ENCODE assay signal across 16 cellular contexts in the genomic region with DNA sequence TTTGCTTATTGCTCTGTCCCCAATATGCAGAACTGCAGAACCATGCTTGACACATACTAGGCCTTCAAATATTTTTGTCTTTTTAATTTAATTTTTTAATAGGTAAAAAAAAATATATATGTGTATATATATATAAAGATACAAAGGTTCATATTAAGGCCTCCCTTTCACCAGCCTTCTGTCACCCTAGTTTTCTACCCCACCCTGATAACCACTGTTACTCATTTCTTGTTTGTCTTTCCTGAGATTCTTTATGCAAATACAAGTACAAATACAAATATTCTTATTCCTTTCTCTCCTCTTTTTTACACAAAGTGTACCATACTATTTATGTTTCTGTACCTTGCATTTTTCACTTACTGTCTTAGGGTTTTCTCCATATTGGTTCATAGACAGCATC. TPM values are rescaled to one million over a fixed set of nuclear protein-coding genes. Genes with fewer than 3 reads are reported as not detected.
A peak's percentile ranks its signal among the peaks of the same experiment; 100 is the strongest.
DNase-seq lines count a peak whose midpoint lies in the region; ATAC-seq and TF ChIP-seq lines count a peak whose summit lies in the region.
"Had no signal": no experiment of that assay in that cellular context is flagged by ENCODE, and none has a peak within 500 bp of the region (broad histone marks: within the 10 kb centered on the region; RNA-seq: fewer than 3 reads in every experiment).

No MANE protein-coding gene starts in this region.

- no peak overlapping the region for H3K4me3 Mint-ChIP-seq in activated T-cell treated with anti-CD3 and anti-CD28 coated beads, Interleukin-2, amount 50 U/mL, for 72 hours
- H3K4me3 Mint-ChIP-seq in activated T-cell treated with anti-CD3 and anti-CD28 coated beads, Interleukin-2, amount 50 U/mL, for 24 hours = no peak overlapping the region
- H3K4me3 Mint-ChIP-seq in central memory CD8-positive, alpha-beta T cell = no peak overlapping the region
- peak overlapping the region; percentile 72 for H3K4me3 Mint-ChIP-seq in natural killer cell
- peak overlapping the region; percentile 4 for H3K4me3 Mint-ChIP-seq in type B pancreatic cell
- no peak overlapping the region for H3K4me3 Mint-ChIP-seq in MCF 10A (ENCODE audit: unreplicated experiment)

- DNase-seq in activated T-cell treated with anti-CD3 and anti-CD28 coated beads, Interleukin-2, amount 50 U/mL, for 72 hours = no peak
- no peak for DNase-seq in activated T-cell treated with anti-CD3 and anti-CD28 coated beads, Interleukin-2, amount 50 U/mL, for 24 hours
- no peak for DNase-seq in central memory CD8-positive, alpha-beta T cell (ENCODE audit: low spot score in 2 of 2)
- DNase-seq in natural killer cell (no peak), type B pancreatic cell (ENCODE audit: extremely low spot score, unreplicated experiment) (no peak), MCF 10A (ENCODE audit: unreplicated experiment) (no peak), hippocampal formation (lab: John Stamatoyannopoulos, UW) (no peak)
- DNase-seq: DMS53, NCI-H1417, NCI-H187, NCI-H2107, NCI-H510A, NCI-H774, SHP77 had no signal

- H3K9me3 Mint-ChIP-seq in activated T-cell treated with anti-CD3 and anti-CD28 coated beads, Interleukin-2, amount 50 U/mL, for 72 hours = no peaks in the 10 kb centered on the region
- no peaks in the 10 kb centered on the region for H3K9me3 Mint-ChIP-seq in activated T-cell treated with anti-CD3 and anti-CD28 coated beads, Interleukin-2, amount 50 U/mL, for 24 hours
- H3K9me3 Mint-ChIP-seq in central memory CD8-positive, alpha-beta T cell = no peaks in the 10 kb centered on the region
- no peaks in the 10 kb centered on the region for H3K9me3 Mint-ChIP-seq in natural killer cell
- H3K9me3 Mint-ChIP-seq in type B pancreatic cell = peaks cover 11% of the 10 kb centered on the region
- no peaks in the 10 kb centered on the region for H3K9me3 Mint-ChIP-seq in MCF 10A (ENCODE audit: unreplicated experiment)

- H3K27ac Mint-ChIP-seq in activated T-cell treated with anti-CD3 and anti-CD28 coated beads, Interleukin-2, amount 50 U/mL, for 72 hours = peak overlapping the region; percentile 55
- H3K27ac Mint-ChIP-seq in activated T-cell treated with anti-CD3 and anti-CD28 coated beads, Interleukin-2, amount 50 U/mL, for 24 hours = no peak overlapping the region
- peak overlapping the region; percentile 7 for H3K27ac Mint-ChIP-seq in central memory CD8-positive, alpha-beta T cell (ENCODE audit: low read depth)
- H3K27ac Mint-ChIP-seq in natural killer cell (peak overlapping the region; percentile 78 to 81), type B pancreatic cell (peak overlapping the region; percentile 22), MCF 10A (ENCODE audit: low read depth, unreplicated experiment) (no peak overlapping the region)

- CTCF ChIA-PET in MCF 10A (lab: Yijun Ruan, JAX) = interaction anchor here (0.6 to 1.2 kb wide), 2 partner anchors 10 to 25 kb away, joined by 3 to 4 read pairs; no protein-coding TSS in a partner anchor

- intact Hi-C loops in natural killer cell (cut with micrococcal nuclease) = loop anchor here (5.0 kb wide), 1 partner anchor 36 kb away; no protein-coding TSS in a partner anchor
- intact Hi-C loops in MCF 10A (cut with micrococcal nuclease) = no loop called here

- H3K27me3 Mint-ChIP-seq in activated T-cell treated with anti-CD3 and anti-CD28 coated beads, Interleukin-2, amount 50 U/mL, for 72 hours (ENCODE audit: low read depth) = no peaks in the 10 kb centered on the region
- H3K27me3 Mint-ChIP-seq in activated T-cell treated with anti-CD3 and anti-CD28 coated beads, Interleukin-2, amount 50 U/mL, for 24 hours = no peaks in the 10 kb centered on the region
- H3K27me3 Mint-ChIP-seq in central memory CD8-positive, alpha-beta T cell = no peaks in the 10 kb centered on the region
- H3K27me3 Mint-ChIP-seq in natural killer cell (ENCODE audit: low read depth in 2 of 2) = no peaks in the 10 kb centered on the region
- H3K27me3 Mint-ChIP-seq in type B pancreatic cell = no peaks in the 10 kb centered on the region
- H3K27me3 Mint-ChIP-seq in MCF 10A (ENCODE audit: insufficient read depth, unreplicated experiment) = no peaks in the 10 kb centered on the region

- no peak for TF ChIP-seq CTCF in natural killer cell (IDR thresholded peaks at IDR 0.05)
- no peak for TF ChIP-seq CTCF in type B pancreatic cell (conservative IDR thresholded peaks at IDR 0.05)
- no peak for TF ChIP-seq CTCF in MCF 10A (IDR thresholded peaks at IDR 0.05; ENCODE audit: unreplicated experiment)

- BruUV-seq in MCF 10A (replicated peaks; lab: Mats Ljungman, UMichigan) = no TSS peak

- POLR2A ChIA-PET in MCF 10A (lab: Yijun Ruan, JAX) = no interaction called here

- no peak for ATAC-seq in activated T-cell treated with anti-CD3 and anti-CD28 coated beads, Interleukin-2, amount 50 U/mL, for 72 hours (replicated peaks in 1 of 2)
- ATAC-seq in central memory CD8-positive, alpha-beta T cell (replicated peaks; ENCODE audit: extremely low read depth, poor library complexity, severe bottlenecking) = no peak
- ATAC-seq in natural killer cell (peak in 2 of 3 donors; percentile 50 to 63), GM21619 (IDR thresholded peaks at IDR 0.05; ENCODE audit: unreplicated experiment) (no peak)
- ATAC-seq: HepG2 had no signal

- no peaks in the 10 kb centered on the region for H3K4me1 Mint-ChIP-seq in activated T-cell treated with anti-CD3 and anti-CD28 coated beads, Interleukin-2, amount 50 U/mL, for 72 hours (ENCODE audit: low read depth)
- peaks cover 13% of the 10 kb centered on the region for H3K4me1 Mint-ChIP-seq in activated T-cell treated with anti-CD3 and anti-CD28 coated beads, Interleukin-2, amount 50 U/mL, for 24 hours (ENCODE audit: low read depth)
- peaks cover 19% of the 10 kb centered on the region for H3K4me1 Mint-ChIP-seq in central memory CD8-positive, alpha-beta T cell
- H3K4me1 Mint-ChIP-seq in natural killer cell (peaks cover 24 to 50% of the 10 kb centered on the region in 2 donors), type B pancreatic cell (ENCODE audit: unreplicated experiment) (peaks cover 7% of the 10 kb centered on the region), MCF 10A (ENCODE audit: insufficient read depth, unreplicated experiment) (peaks cover 7% of the 10 kb centered on the region)

- H3K36me3 Mint-ChIP-seq in activated T-cell treated with anti-CD3 and anti-CD28 coated beads, Interleukin-2, amount 50 U/mL, for 72 hours (ENCODE audit: insufficient read depth in 2 of 2) = peaks cover 2% of the 10 kb centered on the region in 2 donors
- H3K36me3 Mint-ChIP-seq in activated T-cell treated with anti-CD3 and anti-CD28 coated beads, Interleukin-2, amount 50 U/mL, for 24 hours (ENCODE audit: low read depth) = peaks cover 43% of the 10 kb centered on the region
- H3K36me3 Mint-ChIP-seq in central memory CD8-positive, alpha-beta T cell (ENCODE audit: insufficient read depth) = peaks cover 16% of the 10 kb centered on the region
- no peaks in the 10 kb centered on the region for H3K36me3 Mint-ChIP-seq in natural killer cell
- H3K36me3 Mint-ChIP-seq in type B pancreatic cell = peaks cover 21% of the 10 kb centered on the region
- H3K36me3 Mint-ChIP-seq in MCF 10A (ENCODE audit: insufficient read depth, unreplicated experiment) = peaks cover 20% of the 10 kb centered on the region

RNA-seq across cellular contexts. Expression of gene UVRAG, which starts 43.0 kb away (rescaled TPM):
- 10 to 100 TPM; 18.6 to 20.7 TPM for total RNA-seq in activated T-cell treated with anti-CD3 and anti-CD28 coated beads, Interleukin-2, amount 50 U/mL, for 72 hours
- 10 to 100 TPM; 39.9 to 52.5 (median 41.4) TPM for total RNA-seq in natural killer cell
- 20.7 and 29.5 TPM in 2 replicates for total RNA-seq in type B pancreatic cell (ENCODE audit: low replicate concordance)
- 12.4 and 16.1 TPM in 2 replicates for total RNA-seq in MCF 10A (2022)

Comparison
In these comparisons a context has a peak if more than half of its experiments do, and no peak if none do; other contexts are left out.
1. H3K27ac Mint-ChIP-seq: peak in activated T-cell treated with anti-CD3 and anti-CD28 coated beads, Interleukin-2, amount 50 U/mL, for 72 hours (single experiment), central memory CD8-positive, alpha-beta T cell (single experiment), natural killer cell (2 of 2) and type B pancreatic cell (single experiment); none in activated T-cell treated with anti-CD3 and anti-CD28 coated beads, Interleukin-2, amount 50 U/mL, for 24 hours (single experiment) and MCF 10A (single experiment).
2. ATAC-seq: peak in natural killer cell (2 of 3); none in activated T-cell treated with anti-CD3 and anti-CD28 coated beads, Interleukin-2, amount 50 U/mL, for 72 hours (0 of 2), central memory CD8-positive, alpha-beta T cell (single experiment) and GM21619 (single experiment).
3. H3K4me3 Mint-ChIP-seq: peak in natural killer cell (single experiment) and type B pancreatic cell (single experiment); none in activated T-cell treated with anti-CD3 and anti-CD28 coated beads, Interleukin-2, amount 50 U/mL, for 72 hours (0 of 2), activated T-cell treated with anti-CD3 and anti-CD28 coated beads, Interleukin-2, amount 50 U/mL, for 24 hours (single experiment), central memory CD8-positive, alpha-beta T cell (single experiment) and MCF 10A (single experiment).